14 cellular contexts compared by ENCODE assay signal in genomic region chr9:129628709-129629108, GRCh38. TPM values are rescaled to one million over a fixed set of nuclear protein-coding genes. Genes with fewer than 3 reads are reported as not detected.
DNase-seq lines count a peak whose midpoint lies in the region; ATAC-seq and TF ChIP-seq lines count a peak whose summit lies in the region.
"Had no signal": no experiment of that assay in that cellular context is flagged by ENCODE, and none has a peak within 500 bp of the region (broad histone marks: within the 10 kb centered on the region; RNA-seq: fewer than 3 reads in every experiment).

No MANE protein-coding gene starts in this region.

- H2AFZ ChIP-seq in osteoblast (ENCODE audit: low read length) = no peak overlapping the region

- H3K27ac Mint-ChIP-seq in CD4-positive, alpha-beta T cell = peak overlapping the region; percentile 94
- H3K27ac Mint-ChIP-seq in HFFc6 = peak overlapping the region; percentile 45

- peaks cover 51% of the 10 kb centered on the region for H3K36me3 Mint-ChIP-seq in CD4-positive, alpha-beta T cell (ENCODE audit: low read depth)
- H3K36me3 Mint-ChIP-seq in HFFc6 (ENCODE audit: low read depth) = peaks cover 24% of the 10 kb centered on the region

- H3K4me1 ChIP-seq in adrenal gland (replicated peaks in 1 of 2) (peaks cover 38 to 50% of the 10 kb centered on the region in 2 donors), osteoblast (ENCODE audit: insufficient read depth, low read length) (peaks cover 70% of the 10 kb centered on the region)

- H3K4me2 ChIP-seq in osteoblast (ENCODE audit: insufficient read depth, low read length) = peak overlapping the region; percentile 97

- intact Hi-C loops in CD4-positive, alpha-beta T cell (cut with DNase I, micrococcal nuclease) = loop anchor here (5.0 to 10.0 kb wide), 3 partner anchors 176 to 601 kb away; partner anchors contain the start of genes IER5L (in 1 of the 2), SH3GLB2 (in 1 of the 2) and TOR1B (in 1 of the 2)
- intact Hi-C loops in adrenal gland (cut with DNase I) = no loop called here

- no peaks in the 10 kb centered on the region for H3K9me3 ChIP-seq in CD4-positive, alpha-beta T cell (ENCODE audit: control insufficient read depth, low read length)
- H3K9me3 ChIP-seq in adrenal gland (replicated peaks in 1 of 3) (no peaks in the 10 kb centered on the region), osteoblast (ENCODE audit: low read depth, low read length) (no peaks in the 10 kb centered on the region)

- H3K27me3 ChIP-seq in CD4-positive, alpha-beta T cell (ENCODE audit: control insufficient read depth, insufficient read depth, low read length) = no peaks in the 10 kb centered on the region
- H3K27me3 ChIP-seq in adrenal gland (no peaks in the 10 kb centered on the region), osteoblast (ENCODE audit: insufficient read depth, low read length) (no peaks in the 10 kb centered on the region)

- ATAC-seq in CD4-positive, alpha-beta T cell (ENCODE audit: poor library complexity) = no peak
- no peak for ATAC-seq in GM21737 (IDR thresholded peaks at IDR 0.05; ENCODE audit: unreplicated experiment)

- POLR2A ChIA-PET in CD4-positive, alpha-beta T cell (lab: Charles Lee) = no interaction called here

- H3K36me3 ChIP-seq in adrenal gland (replicated peaks in 1 of 2) = peaks cover 0 to 9% of the 10 kb centered on the region in 2 donors
- H3K36me3 ChIP-seq in osteoblast (ENCODE audit: insufficient read depth, low read length) = peaks cover 23% of the 10 kb centered on the region

- H3K4me3 Mint-ChIP-seq in CD4-positive, alpha-beta T cell = peak overlapping the region; percentile 42
- H3K4me3 Mint-ChIP-seq in HFFc6 = peak overlapping the region; percentile 88

- no peak for DNase-seq in CD4-positive, alpha-beta T cell
- no peak for DNase-seq in HFFc6
- peak in 5 of 7 donors; percentile 58 to 70 (median 62) for DNase-seq in adrenal gland
- DNase-seq in osteoblast (ENCODE audit: insufficient read length, low spot score, missing footprints) = no peak
- DNase-seq in caudate nucleus (lab: John Stamatoyannopoulos, UW) = no peak
- DNase-seq in stimulated activated naive CD4-positive, alpha-beta T cell treated with Interleukin-2 at 50 U/mL for 16 hours (lab: John Stamatoyannopoulos, UW) = no peak
- DNase-seq: activated effector memory CD4-positive, alpha-beta T cell treated with anti-CD3 and anti-CD28 coated beads, Interleukin-2, amount 50 U/mL, for 16 hours; DMS79; H7; NCI-H1417 treated with DMSO at 0.1 percent for 48 hours; NCI-H510A; Right ventricle myocardium superior had no signal

- TF ChIP-seq CTCF in CD4-positive, alpha-beta T cell (IDR thresholded peaks at IDR 0.05) = no peak
- TF ChIP-seq CTCF in HFFc6 (IDR thresholded peaks at IDR 0.05) = no peak
- TF ChIP-seq CTCF in adrenal gland (IDR thresholded peaks at IDR 0.05) = peak in 3 of 6 experiments; percentile 13 to 18 (median 14)
- TF ChIP-seq CTCF in osteoblast (IDR thresholded peaks at IDR 0.05; ENCODE audit: extremely low read depth, low read depth, low read length) = no peak

- 46 to 55% (median 51%) methylated on average over 5 to 6 of the region's 6 CpGs for WGBS in adrenal gland, 4 donors

- H3K79me2 ChIP-seq in osteoblast (ENCODE audit: insufficient read depth, low read length) = peaks cover 77% of the 10 kb centered on the region

- H4K20me1 ChIP-seq in osteoblast (ENCODE audit: insufficient read depth, low read length) = peaks cover 65% of the 10 kb centered on the region

- TF ChIP-seq POLR2A in adrenal gland (IDR thresholded peaks at IDR 0.05) = no peak

- peak overlapping the region in 1 of 4 donors; percentile 86 for H3K4me3 ChIP-seq in adrenal gland
- no peak overlapping the region for H3K4me3 ChIP-seq in osteoblast (ENCODE audit: insufficient read depth, low read length)

- H3K4me1 Mint-ChIP-seq in CD4-positive, alpha-beta T cell (ENCODE audit: low read depth) = peaks cover 69% of the 10 kb centered on the region
- H3K4me1 Mint-ChIP-seq in HFFc6 (ENCODE audit: low read depth) = peaks cover 73% of the 10 kb centered on the region

- H3K9me3 Mint-ChIP-seq in CD4-positive, alpha-beta T cell = no peaks in the 10 kb centered on the region
- no peaks in the 10 kb centered on the region for H3K9me3 Mint-ChIP-seq in HFFc6

- CTCF ChIA-PET in CD4-positive, alpha-beta T cell (lab: Charles Lee) = interaction anchor here (0.6 kb wide), 1 partner anchor 573 kb away, joined by 3 read pairs; no protein-coding TSS in a partner anchor

- H3K27me3 Mint-ChIP-seq in CD4-positive, alpha-beta T cell = no peaks in the 10 kb centered on the region
- H3K27me3 Mint-ChIP-seq in HFFc6 (ENCODE audit: insufficient read depth) = no peaks in the 10 kb centered on the region; the same call in 1 of the 2 replicates

- H3K27ac ChIP-seq in CD4-positive, alpha-beta T cell (ENCODE audit: low read depth, low read length) = no peak overlapping the region
- H3K27ac ChIP-seq in adrenal gland (peak overlapping the region; percentile 11 to 98 (median 94)), osteoblast (ENCODE audit: low read depth, low read length) (peak overlapping the region; percentile 2), caudate nucleus (ENCODE audit: low read depth, low read length) (no peak overlapping the region)

RNA-seq across cellular contexts. Expression of gene NTMT1, which starts 2.7 kb away (rescaled TPM):
- 10 to 100 TPM; 50.7 to 52.5 TPM for total RNA-seq in CD4-positive, alpha-beta T cell
- total RNA-seq in HFFc6 (2021; fragmentation: NEBNext Ultra II Directional; extraction: Animal tissue kit (Norgen Biotek cat#: 25700)) = 10 to 100 TPM; 81.6 to 90.0 (median 87.7) TPM
- total RNA-seq in adrenal gland = 100 to 1,000 TPM in 4 of 8 donors, 10 to 100 TPM in 4; 27.2 to 190 (median 88.3) TPM
- 100 to 1,000 TPM in 1 of 3 donors, 10 to 100 TPM in 2; 40.0 to 122 (median 87.5) TPM for polyA plus RNA-seq in adrenal gland
- 26.4 and 28.6 TPM in 2 replicates for total RNA-seq in osteoblast

RNA-seq across cellular contexts. Expression of gene C9orf50, which starts 7.8 kb away (rescaled TPM):
- total RNA-seq in CD4-positive, alpha-beta T cell = not detected
- under 1 TPM in 2 of 6 experiments, not detected in 4; 0.14 to 0.20 TPM for total RNA-seq in HFFc6 (2021; fragmentation: NEBNext Ultra II Directional; extraction: Animal tissue kit (Norgen Biotek cat#: 25700))
- total RNA-seq in adrenal gland = under 1 TPM in 2 of 8 donors, not detected in 6; 0.14 to 0.37 TPM
- polyA plus RNA-seq in adrenal gland = under 1 TPM in 2 of 3 donors, not detected in 1; 0.56 to 0.74 TPM
- total RNA-seq in osteoblast = under 0.01 and 0.36 TPM in 2 replicates
- total RNA-seq: H7, Right ventricle myocardium superior, temporal lobe had no signal

RNA-seq across cellular contexts. Expression of gene ASB6, which starts 13.2 kb away (rescaled TPM):
- 10 to 100 TPM; 28.5 to 29.3 TPM for total RNA-seq in CD4-positive, alpha-beta T cell
- total RNA-seq in HFFc6 (2021; fragmentation: NEBNext Ultra II Directional; extraction: Animal tissue kit (Norgen Biotek cat#: 25700)) = 10 to 100 TPM; 28.9 to 33.1 (median 30.6) TPM
- total RNA-seq in adrenal gland = 10 to 100 TPM; 21.3 to 31.8 (median 26.8) TPM
- polyA plus RNA-seq in adrenal gland = 10 to 100 TPM; 11.2 to 34.2 (median 30.6) TPM
- 21.0 and 23.9 TPM in 2 replicates for total RNA-seq in osteoblast

RNA-seq across cellular contexts. Expression of gene PRRX2, which starts 36.7 kb away (rescaled TPM):
- not detected for total RNA-seq in CD4-positive, alpha-beta T cell
- total RNA-seq in HFFc6 (2021; fragmentation: NEBNext Ultra II Directional; extraction: Animal tissue kit (Norgen Biotek cat#: 25700)) = 100 to 1,000 TPM in 4 of 6 experiments, 10 to 100 TPM in 2; 34.0 to 113 (median 102) TPM
- total RNA-seq in adrenal gland = 1 to 10 TPM; 1.7 to 8.3 (median 4.0) TPM
- polyA plus RNA-seq in adrenal gland = 10 to 100 TPM in 1 of 3 donors, 1 to 10 TPM in 1, under 1 TPM in 1; 0.15 to 14.2 (median 8.1) TPM
- total RNA-seq in osteoblast = 27.5 and 34.8 TPM in 2 replicates

Comparison
In these comparisons a context has a peak if more than half of its experiments do, and no peak if none do; other contexts are left out.
1. DNase-seq: peak in adrenal gland (5 of 7); none in CD4-positive, alpha-beta T cell (0 of 10), HFFc6 (single experiment), osteoblast (single experiment), caudate nucleus (0 of 61) and stimulated activated naive CD4-positive, alpha-beta T cell treated with Interleukin-2 at 50 U/mL for 16 hours (single experiment).
2. H3K27ac ChIP-seq: peak in adrenal gland (5 of 5) and osteoblast (single experiment); none in CD4-positive, alpha-beta T cell (single experiment) and caudate nucleus (single experiment).
3. intact Hi-C loops: an anchor here in CD4-positive, alpha-beta T cell (5.0 to 10.0 kb wide); none called in adrenal gland.